Comparison of ENCODE assay signal across 8 cellular contexts in genomic region chr9:130824616-130825015, GRCh38. TPM values are rescaled to one million over a fixed set of nuclear protein-coding genes. Genes with fewer than 3 reads are reported as not detected.
DNase-seq lines count a peak whose midpoint lies in the region; ATAC-seq and TF ChIP-seq lines count a peak whose summit lies in the region.

No MANE protein-coding gene starts in this region.

- no peak overlapping the region for H3K4me2 ChIP-seq in mammary epithelial cell (ENCODE audit: insufficient read depth, low read depth, low read length)

- peak overlapping the region; percentile 32 for H2AFZ ChIP-seq in mammary epithelial cell (ENCODE audit: low read depth, low read length)

- TF ChIP-seq CTCF in mammary epithelial cell (conservative IDR thresholded peaks at IDR 0.05 in 1 of 2, IDR thresholded peaks at IDR 0.05 in 1 of 2; ENCODE audit: extremely low read depth in 1 of 2, insufficient read depth in 1 of 2, low read depth in 1 of 2, low read length in 2 of 2) = no peak

- H3K9ac ChIP-seq in HUES6 (ENCODE audit: low read length) (peak overlapping the region; percentile 19), mammary epithelial cell (ENCODE audit: insufficient read depth, low read length) (peak overlapping the region; percentile 17), subcutaneous abdominal adipose tissue (ENCODE audit: low read length in 5 of 5) (peak overlapping the region in 4 of 5 donors; percentile 2 to 73 (median 54))

- CTCF ChIA-PET in mammary epithelial cell (lab: Charles Lee; ENCODE audit: low non-redundant PET) = no interaction called here

- intact Hi-C loops in mammary epithelial cell (cut with micrococcal nuclease) (no loop called here), left colon (cut with DNase I, micrococcal nuclease) (no loop called here)

- H3K27ac ChIP-seq in HUES6 (ENCODE audit: low read depth, low read length) (peak overlapping the region; percentile 72), mammary epithelial cell (ENCODE audit: insufficient read depth, low read depth, low read length) (no peak overlapping the region), subcutaneous abdominal adipose tissue (ENCODE audit: low read depth, low read length) (peak overlapping the region; percentile 80)

- no peaks in the 10 kb centered on the region for H4K20me1 ChIP-seq in mammary epithelial cell (ENCODE audit: insufficient read depth, low read length)

- 52% methylated on average over 4 of the region's 4 CpGs for WGBS in mammary epithelial cell (ENCODE audit: low coverage, missing lambda C conversion rate)

- peaks cover 20% of the 10 kb centered on the region for H3K79me2 ChIP-seq in mammary epithelial cell (ENCODE audit: insufficient read depth, low read length)

- H3K4me3 ChIP-seq in HUES6 (ENCODE audit: low read depth, low read length) (peak overlapping the region; percentile 33), mammary epithelial cell (replicated peaks in 1 of 3; ENCODE audit: insufficient read depth in 1 of 3, low read depth in 2 of 3, low read length in 3 of 3) (no peak overlapping the region), subcutaneous abdominal adipose tissue (ENCODE audit: low read depth in 1 of 5, low read length in 5 of 5) (peak overlapping the region in 4 of 5 donors; percentile 17 to 45 (median 34))

- H3K9me3 ChIP-seq in HUES6 (ENCODE audit: control insufficient read depth, insufficient read depth, low read depth, low read length) = peaks cover 4% of the 10 kb centered on the region; the same call in 1 of the 2 replicates
- peaks cover 4% of the 10 kb centered on the region for H3K9me3 ChIP-seq in mammary epithelial cell (replicated peaks; ENCODE audit: insufficient read depth, low read length)
- H3K9me3 ChIP-seq in subcutaneous abdominal adipose tissue (ENCODE audit: control insufficient read depth in 5 of 5, low read length in 5 of 5) = no peaks in the 10 kb centered on the region

- dilution Hi-C loops in mammary epithelial cell (cut with HindIII; ENCODE audit: low sequenced_read_pairs) = no loop called here

- no peaks in the 10 kb centered on the region for H3K27me3 ChIP-seq in HUES6 (ENCODE audit: control insufficient read depth, insufficient read depth, low read length)
- no peaks in the 10 kb centered on the region for H3K27me3 ChIP-seq in mammary epithelial cell (ENCODE audit: insufficient read depth, low read length)
- no peaks in the 10 kb centered on the region for H3K27me3 ChIP-seq in subcutaneous abdominal adipose tissue (ENCODE audit: control insufficient read depth in 5 of 5, insufficient read depth in 4 of 5, low read length in 5 of 5)

- in situ Hi-C loops in mammary epithelial cell (cut with MboI; ENCODE audit: low sequenced_read_pairs in 2 of 2) = no loop called here

- H3K36me3 ChIP-seq in HUES6 (ENCODE audit: control insufficient read depth, insufficient read depth, low read length) (no peaks in the 10 kb centered on the region), mammary epithelial cell (ENCODE audit: insufficient read depth, low read length) (no peaks in the 10 kb centered on the region), subcutaneous abdominal adipose tissue (ENCODE audit: control insufficient read depth in 5 of 5, insufficient read depth in 5 of 5, low read length in 5 of 5) (no peaks in the 10 kb centered on the region)

- ATAC-seq in left colon (peak; percentile 44), GM21619 (IDR thresholded peaks at IDR 0.05; ENCODE audit: unreplicated experiment) (no peak)
- no peak for ATAC-seq in stimulated activated naive CD8-positive, alpha-beta T cell treated with anti-CD3 and anti-CD28 coated beads, Interleukin-15, Interleukin-2, amounts not matched to agents 100 U/mL and 50 U/mL, for 24 hours

- BruUV-seq in mammary epithelial cell (replicated peaks; lab: Mats Ljungman, UMichigan) = no TSS peak

- H3K4me1 ChIP-seq in HUES6 (ENCODE audit: control insufficient read depth, insufficient read depth, low read length) (peaks cover 33% of the 10 kb centered on the region), mammary epithelial cell (ENCODE audit: insufficient read depth, low read length) (no peaks in the 10 kb centered on the region), subcutaneous abdominal adipose tissue (ENCODE audit: control insufficient read depth in 5 of 5, insufficient read depth in 5 of 5, low read length in 5 of 5) (peaks cover 12 to 34% (median 31%) of the 10 kb centered on the region in 5 donors)

- DNase-seq in mammary epithelial cell (no peak), left colon (no peak), SW 1271 (lab: John Stamatoyannopoulos, UW) (no peak), NOMO-1 treated with DMSO at 0.1 percent for 48 hours (lab: John Stamatoyannopoulos, UW; ENCODE audit: unreplicated experiment) (no peak)
- DNase-seq in stimulated activated naive CD8-positive, alpha-beta T cell treated with anti-CD3 and anti-CD28 coated beads, Interleukin-15, Interleukin-2, amounts not matched to agents 100 U/mL and 50 U/mL, for 24 hours = no peak

RNA-seq across cellular contexts. Expression of gene ABL1, which starts 10.4 kb away (rescaled TPM):
- total RNA-seq in mammary epithelial cell = 10 to 100 TPM; 50.5 to 52.8 TPM
- polyA plus RNA-seq in mammary epithelial cell = 19.4 TPM
- polyA minus RNA-seq in mammary epithelial cell = 90.2 TPM
- 10 to 100 TPM; 79.0 to 93.9 TPM for total RNA-seq in left colon

Comparison
In these comparisons a context has a peak if more than half of its experiments do, and no peak if none do; other contexts are left out.
1. H3K4me3 ChIP-seq: peak in HUES6 (single experiment) and subcutaneous abdominal adipose tissue (4 of 5); none in mammary epithelial cell (0 of 3).
2. Peak in every context shown above with its lines, with median percentiles within 50 percentile points of each other: H3K9ac ChIP-seq.